In the genomic region with DNA sequence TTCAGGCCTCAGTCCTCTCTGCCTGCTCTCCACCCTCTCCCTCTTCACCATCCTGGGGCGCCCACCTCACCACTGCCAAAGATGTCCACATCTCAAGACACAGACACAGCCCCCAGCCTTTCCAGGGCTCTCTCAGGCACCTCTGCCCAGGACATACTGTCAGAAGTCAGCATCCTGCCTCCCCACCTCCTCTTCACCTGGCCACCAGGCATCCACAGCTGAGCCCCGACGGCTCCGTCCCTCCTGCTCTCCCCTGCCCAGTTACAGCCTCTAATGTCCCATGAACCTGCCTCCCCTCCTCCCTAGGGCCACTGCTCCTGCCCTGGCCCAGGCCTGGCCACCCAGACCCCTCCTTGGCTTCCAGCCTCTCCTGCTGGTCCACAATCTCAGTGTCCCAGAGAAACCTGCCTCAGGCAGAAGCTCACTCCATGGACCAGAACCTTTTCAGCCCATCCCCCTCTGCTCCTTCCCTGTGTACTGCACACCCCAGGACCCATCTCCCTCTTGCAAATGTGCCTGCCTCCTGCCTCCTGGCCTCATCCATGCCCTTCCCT, we compare ENCODE assay signal across 12 cellular contexts. TPM values are rescaled to one million over a fixed set of nuclear protein-coding genes. Genes with fewer than 3 reads are reported as not detected.
DNase-seq lines count a peak whose midpoint lies in the region; ATAC-seq and TF ChIP-seq lines count a peak whose summit lies in the region.
"Had no signal": no experiment of that assay in that cellular context is flagged by ENCODE, and none has a peak within 500 bp of the region (broad histone marks: within the 10 kb centered on the region; RNA-seq: fewer than 3 reads in every experiment).

No MANE protein-coding gene starts in this region.

- DNase-seq in stimulated activated naive CD8-positive, alpha-beta T cell treated with anti-CD3 and anti-CD28 coated beads, Interleukin-15, Interleukin-2, amounts not matched to agents 100 U/mL and 50 U/mL, for 24 hours: no peak
- DNase-seq in adrenal gland (no peak), testis (no peak), kidney tubule cell (ENCODE audit: low spot score) (no peak), transverse colon (no peak)
- DNase-seq in natural killer cell treated with Interleukin-12 subunit alpha and Interleukin-12 subunit beta and Interleukin-15 and Interleukin-18, amount 100 ng/mL, for 72 hours (ENCODE audit: low spot score): peak; percentile 53
- DNase-seq: COR-L47; Karpas-422; NCI-H510A treated with DMSO at 0.1 percent for 48 hours; stimulated activated naive B cell treated with anti-CD40 and anti-IgM and Interleukin-4, amounts not matched to agents 10 μg/mL and 1 μg/mL and 100 μg/mL, for 72 hours had no signal

- H3K27me3 ChIP-seq in adrenal gland (no peaks in the 10 kb centered on the region), testis (no peaks in the 10 kb centered on the region), transverse colon (no peaks in the 10 kb centered on the region)

- peaks cover 0 to 35% of the 10 kb centered on the region in 2 donors for H3K36me3 ChIP-seq in adrenal gland (replicated peaks in 1 of 2)
- H3K36me3 ChIP-seq in testis (ENCODE audit: low read depth, missing control alignments): no peaks in the 10 kb centered on the region
- H3K36me3 ChIP-seq in transverse colon: no peaks in the 10 kb centered on the region

- no peak overlapping the region for H3K4me3 Mint-ChIP-seq in stimulated activated naive CD8-positive, alpha-beta T cell treated with anti-CD3 and anti-CD28 coated beads, Interleukin-15, Interleukin-2, amounts not matched to agents 100 ng/mL and 50 ng/mL, for 24 hours
- H3K4me3 Mint-ChIP-seq in natural killer cell treated with Interleukin-12 subunit alpha and Interleukin-12 subunit beta and Interleukin-15 and Interleukin-18, amount 100 ng/mL, for 72 hours: peak overlapping the region; percentile 27
- H3K4me3 Mint-ChIP-seq: stimulated activated naive B cell treated with anti-CD40 and anti-IgM and Interleukin-4, amounts not matched to agents 10 μg/mL and 1 μg/mL and 100 μg/mL, for 72 hours had no signal

- ATAC-seq in stimulated activated naive CD8-positive, alpha-beta T cell treated with anti-CD3 and anti-CD28 coated beads, Interleukin-15, Interleukin-2, amounts not matched to agents 100 U/mL and 50 U/mL, for 24 hours: no peak
- no peak for ATAC-seq in natural killer cell treated with Interleukin-12 subunit alpha and Interleukin-12 subunit beta and Interleukin-15 and Interleukin-18, amount 100 ng/mL, for 72 hours
- no peak for ATAC-seq in HG03432 (IDR thresholded peaks at IDR 0.05; ENCODE audit: unreplicated experiment)
- ATAC-seq: stimulated activated naive B cell treated with anti-CD40 and anti-IgM and Interleukin-4, amounts not matched to agents 10 μg/mL and 1 μg/mL and 100 μg/mL, for 72 hours had no signal

- TF ChIP-seq CTCF in adrenal gland (IDR thresholded peaks at IDR 0.05) (no peak), testis (IDR thresholded peaks at IDR 0.05) (no peak), transverse colon (IDR thresholded peaks at IDR 0.05) (no peak)

- H3K4me1 ChIP-seq in adrenal gland (replicated peaks in 1 of 2) (peaks cover 38 to 48% of the 10 kb centered on the region in 2 donors), testis (peaks cover 29% of the 10 kb centered on the region), transverse colon (peaks cover 22 to 72% (median 51%) of the 10 kb centered on the region in 4 donors)

- H3K27ac ChIP-seq in adrenal gland (peak overlapping the region in 3 of 5 donors; percentile 1 to 96 (median 93)), testis (no peak overlapping the region), transverse colon (peak overlapping the region in 1 of 4 donors; percentile 22)

- no peak overlapping the region for H3K4me3 ChIP-seq in adrenal gland
- no peak overlapping the region for H3K4me3 ChIP-seq in testis
- no peak overlapping the region for H3K4me3 ChIP-seq in transverse colon

- in situ Hi-C loops in transverse colon (cut with MboI; ENCODE audit: low pct_ligation_motif_present in 1 of 4, low pct_unique_long_range_greater_than_20kb in 1 of 4, low sequenced_read_pairs in 3 of 4): no loop called here

- H3K27me3 Mint-ChIP-seq in stimulated activated naive CD8-positive, alpha-beta T cell treated with anti-CD3 and anti-CD28 coated beads, Interleukin-15, Interleukin-2, amounts not matched to agents 100 ng/mL and 50 ng/mL, for 24 hours: no peaks in the 10 kb centered on the region
- H3K27me3 Mint-ChIP-seq in natural killer cell treated with Interleukin-12 subunit alpha and Interleukin-12 subunit beta and Interleukin-15 and Interleukin-18, amount 100 ng/mL, for 72 hours: no peaks in the 10 kb centered on the region
- H3K27me3 Mint-ChIP-seq: stimulated activated naive B cell treated with anti-CD40 and anti-IgM and Interleukin-4, amounts not matched to agents 10 μg/mL and 1 μg/mL and 100 μg/mL, for 72 hours had no signal

- H3K9me3 ChIP-seq in adrenal gland (replicated peaks in 1 of 3) (no peaks in the 10 kb centered on the region), testis (no peaks in the 10 kb centered on the region), transverse colon (no peaks in the 10 kb centered on the region)

- 83 to 89% (median 87%) methylated on average over 4 of the region's 4 CpGs for WGBS in adrenal gland, 4 donors
- WGBS in testis, 2 donors: 70 to 95% methylated on average over 4 of the region's 4 CpGs
- 96 to 100% methylated on average over 1 to 4 of the region's 4 CpGs for WGBS in transverse colon (ENCODE audit: low coverage in 1 of 2), 2 donors

- intact Hi-C loops in adrenal gland (cut with DNase I): no loop called here
- intact Hi-C loops in testis (cut with DNase I; ENCODE audit: low total_unique reads): no loop called here
- intact Hi-C loops in transverse colon (cut with DNase I; ENCODE audit: low total_unique reads): no loop called here

- peak overlapping the region; percentile 85 for H3K27ac Mint-ChIP-seq in stimulated activated naive CD8-positive, alpha-beta T cell treated with anti-CD3 and anti-CD28 coated beads, Interleukin-15, Interleukin-2, amounts not matched to agents 100 ng/mL and 50 ng/mL, for 24 hours
- H3K27ac Mint-ChIP-seq in natural killer cell treated with Interleukin-12 subunit alpha and Interleukin-12 subunit beta and Interleukin-15 and Interleukin-18, amount 100 ng/mL, for 72 hours: peak overlapping the region; percentile 72 to 91

- TF ChIP-seq POLR2A in adrenal gland (IDR thresholded peaks at IDR 0.05): no peak
- no peak for TF ChIP-seq POLR2A in testis (IDR thresholded peaks at IDR 0.05)
- TF ChIP-seq POLR2A in transverse colon (IDR thresholded peaks at IDR 0.05): no peak

- H3K36me3 Mint-ChIP-seq in stimulated activated naive CD8-positive, alpha-beta T cell treated with anti-CD3 and anti-CD28 coated beads, Interleukin-15, Interleukin-2, amounts not matched to agents 100 ng/mL and 50 ng/mL, for 24 hours (ENCODE audit: low read depth): peaks cover under 1% of the 10 kb centered on the region
- no peaks in the 10 kb centered on the region for H3K36me3 Mint-ChIP-seq in natural killer cell treated with Interleukin-12 subunit alpha and Interleukin-12 subunit beta and Interleukin-15 and Interleukin-18, amount 100 ng/mL, for 72 hours

- TF ChIP-seq EP300 in transverse colon (IDR thresholded peaks at IDR 0.05; ENCODE audit: low read depth): no peak

- H3K4me1 Mint-ChIP-seq in stimulated activated naive CD8-positive, alpha-beta T cell treated with anti-CD3 and anti-CD28 coated beads, Interleukin-15, Interleukin-2, amounts not matched to agents 100 ng/mL and 50 ng/mL, for 24 hours (ENCODE audit: low read depth): peaks cover 73% of the 10 kb centered on the region
- peaks cover 40 to 49% of the 10 kb centered on the region in 2 donors for H3K4me1 Mint-ChIP-seq in natural killer cell treated with Interleukin-12 subunit alpha and Interleukin-12 subunit beta and Interleukin-15 and Interleukin-18, amount 100 ng/mL, for 72 hours (ENCODE audit: low read depth in 2 of 2)

- no peaks in the 10 kb centered on the region for H3K9me3 Mint-ChIP-seq in stimulated activated naive CD8-positive, alpha-beta T cell treated with anti-CD3 and anti-CD28 coated beads, Interleukin-15, Interleukin-2, amounts not matched to agents 100 ng/mL and 50 ng/mL, for 24 hours
- no peaks in the 10 kb centered on the region for H3K9me3 Mint-ChIP-seq in natural killer cell treated with Interleukin-12 subunit alpha and Interleukin-12 subunit beta and Interleukin-15 and Interleukin-18, amount 100 ng/mL, for 72 hours
- H3K9me3 Mint-ChIP-seq: stimulated activated naive B cell treated with anti-CD40 and anti-IgM and Interleukin-4, amounts not matched to agents 10 μg/mL and 1 μg/mL and 100 μg/mL, for 72 hours had no signal

RNA-seq across cellular contexts. Expression of a gene that starts 3.2 kb away (rescaled TPM):
- total RNA-seq in adrenal gland (100 to 1,000 TPM in 7 of 8 donors, 10 to 100 TPM in 1; 70.9 to 362 (median 221) TPM), testis (100 to 1,000 TPM; 112 to 126 TPM), transverse colon (100 to 1,000 TPM in 2 of 4 donors, 10 to 100 TPM in 2; 48.7 to 467 (median 140) TPM)
- polyA plus RNA-seq in adrenal gland (100 to 1,000 TPM in 2 of 3 donors, 10 to 100 TPM in 1; 40.2 to 323 (median 265) TPM), testis (ENCODE audit: insufficient read depth, low read depth, low replicate concordance) (58.1 TPM)
- 10 to 100 TPM; 42.3 to 60.2 TPM for total RNA-seq in natural killer cell treated with Interleukin-12 subunit alpha and Interleukin-12 subunit beta and Interleukin-15 and Interleukin-18, amount 100 ng/mL, for 72 hours

RNA-seq across cellular contexts. Expression of a gene that starts 15.4 kb away (rescaled TPM):
- total RNA-seq in adrenal gland (10 to 100 TPM; 34.0 to 83.4 (median 54.2) TPM), testis (10 to 100 TPM; 67.7 to 79.6 TPM), transverse colon (10 to 100 TPM in 3 of 4 donors, 1 to 10 TPM in 1; 6.4 to 38.4 (median 27.9) TPM)
- polyA plus RNA-seq in adrenal gland (100 to 1,000 TPM in 2 of 3 donors, 1 to 10 TPM in 1; 9.4 to 135 (median 120) TPM), testis (ENCODE audit: insufficient read depth, low read depth, low replicate concordance) (77.6 TPM)
- total RNA-seq in natural killer cell treated with Interleukin-12 subunit alpha and Interleukin-12 subunit beta and Interleukin-15 and Interleukin-18, amount 100 ng/mL, for 72 hours: 10 to 100 TPM; 55.8 to 89.3 TPM

RNA-seq across cellular contexts. Expression of a gene that starts 17.4 kb away (rescaled TPM):
- 10 to 100 TPM; 28.1 to 77.1 (median 46.7) TPM for total RNA-seq in adrenal gland
- polyA plus RNA-seq in adrenal gland: 10 to 100 TPM in 2 of 3 donors, 1 to 10 TPM in 1; 7.0 to 64.4 (median 50.1) TPM
- total RNA-seq in natural killer cell treated with Interleukin-12 subunit alpha and Interleukin-12 subunit beta and Interleukin-15 and Interleukin-18, amount 100 ng/mL, for 72 hours: 10 to 100 TPM; 38.0 to 71.5 TPM
- total RNA-seq in testis: 10 to 100 TPM; 59.9 to 63.2 TPM
- 25.8 TPM for polyA plus RNA-seq in testis (ENCODE audit: insufficient read depth, low read depth, low replicate concordance)
- total RNA-seq in transverse colon: 100 to 1,000 TPM in 1 of 4 donors, 10 to 100 TPM in 3; 25.2 to 254 (median 51.6) TPM

RNA-seq across cellular contexts. Expression of a gene that starts 20.9 kb away (rescaled TPM):
- total RNA-seq in adrenal gland: 10 to 100 TPM; 12.8 to 56.3 (median 36.0) TPM
- polyA plus RNA-seq in adrenal gland: 10 to 100 TPM in 2 of 3 donors, 1 to 10 TPM in 1; 8.7 to 68.0 (median 33.9) TPM
- 100 to 1,000 TPM; 156 to 188 TPM for total RNA-seq in natural killer cell treated with Interleukin-12 subunit alpha and Interleukin-12 subunit beta and Interleukin-15 and Interleukin-18, amount 100 ng/mL, for 72 hours
- total RNA-seq in testis: 10 to 100 TPM; 51.0 to 66.8 TPM
- polyA plus RNA-seq in testis (ENCODE audit: insufficient read depth, low read depth, low replicate concordance): 20.5 TPM
- total RNA-seq in transverse colon: 100 to 1,000 TPM in 2 of 4 donors, 10 to 100 TPM in 2; 90.2 to 215 (median 106) TPM

RNA-seq across cellular contexts. Expression of a gene that starts 30.0 kb away (rescaled TPM):
- total RNA-seq in adrenal gland (100 to 1,000 TPM; 105 to 240 (median 145) TPM), testis (100 to 1,000 TPM; 131 to 160 TPM), transverse colon (10 to 100 TPM; 41.0 to 78.4 (median 69.2) TPM)
- polyA plus RNA-seq in adrenal gland (100 to 1,000 TPM in 2 of 3 donors, 10 to 100 TPM in 1; 52.3 to 395 (median 329) TPM), testis (ENCODE audit: insufficient read depth, low read depth, low replicate concordance) (127 TPM)
- total RNA-seq in natural killer cell treated with Interleukin-12 subunit alpha and Interleukin-12 subunit beta and Interleukin-15 and Interleukin-18, amount 100 ng/mL, for 72 hours: 100 to 1,000 TPM in 1 of 2 donors, 10 to 100 TPM in 1; 84.5 to 112 TPM

Comparison
In these comparisons a context has a peak if more than half of its experiments do, and no peak if none do; other contexts are left out.
1. H3K27ac ChIP-seq: peak in adrenal gland (3 of 5); none in testis (0 of 2).